ENCODE assay signal across 9 cellular contexts in the genomic region with DNA sequence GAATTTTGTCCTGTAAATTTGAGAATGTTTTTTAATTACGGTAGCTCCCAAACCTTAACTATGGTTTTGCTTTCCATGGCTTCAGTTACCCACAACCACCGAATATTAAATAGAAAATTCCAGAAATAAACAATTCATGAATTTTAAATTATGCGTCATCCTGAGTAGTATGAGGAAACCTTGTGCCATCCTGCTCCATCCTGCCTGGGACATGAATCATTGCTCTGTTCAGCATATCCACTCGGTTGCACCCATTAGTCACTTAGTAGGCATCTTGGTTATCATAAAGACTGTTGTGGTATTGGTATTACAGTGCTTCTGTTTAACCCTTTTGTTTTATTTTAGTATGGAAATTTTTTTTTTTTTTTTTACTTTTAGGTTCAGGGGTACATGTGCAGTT. TPM values are rescaled to one million over a fixed set of nuclear protein-coding genes. Genes with fewer than 3 reads are reported as not detected.
A peak's percentile ranks its signal among the peaks of the same experiment; 100 is the strongest.
DNase-seq lines count a peak whose midpoint lies in the region; ATAC-seq and TF ChIP-seq lines count a peak whose summit lies in the region.
"Had no signal": no experiment of that assay in that cellular context is flagged by ENCODE, and none has a peak within 500 bp of the region (broad histone marks: within the 10 kb centered on the region; RNA-seq: fewer than 3 reads in every experiment).

No MANE protein-coding gene starts in this region.

- H3K36me3 ChIP-seq in PC-9 (ENCODE audit: low read depth): peaks cover 3% of the 10 kb centered on the region; the same call in 1 of the 2 replicates

- H4K20me1 ChIP-seq in PC-9 (ENCODE audit: insufficient read depth): no peaks in the 10 kb centered on the region

- CTCF ChIA-PET in PC-9 (lab: Charles Lee): no interaction called here

- H3K9me3 ChIP-seq in PC-9 (ENCODE audit: insufficient read depth, low read depth): 0 out of 2 replicates have a peak, but pooled peaks cover 11% of the 10 kb centered on the region

- H3K4me2 ChIP-seq in PC-9: peak overlapping the region; percentile 8; the same call in 1 of the 2 replicates

- peaks cover 13% of the 10 kb centered on the region for H3K79me2 ChIP-seq in PC-9 (ENCODE audit: low read depth)

- intact Hi-C loops in PC-9 (cut with micrococcal nuclease; ENCODE audit: unreplicated experiment): no loop called here

- ATAC-seq in GM18861 (IDR thresholded peaks at IDR 0.05; ENCODE audit: unreplicated experiment): no peak
- ATAC-seq: K562 had no signal

- BruUV-seq in PC-9 (replicated peaks; lab: Mats Ljungman, UMichigan): no TSS peak

- H3K27me3 ChIP-seq in PC-9 (ENCODE audit: insufficient read depth, low read depth): no peaks in the 10 kb centered on the region

- H3K4me3 ChIP-seq in PC-9 (no peak overlapping the region), epithelial cell of esophagus (ENCODE audit: low read length) (no peak overlapping the region)
- H3K4me3 ChIP-seq: K562 had no signal

- no peaks in the 10 kb centered on the region for H3K9me2 ChIP-seq in PC-9 (ENCODE audit: insufficient read depth)

- peaks cover 24% of the 10 kb centered on the region for H3F3A ChIP-seq in PC-9 (ENCODE audit: insufficient read depth, low read depth)

- peaks cover 19% of the 10 kb centered on the region for H3K4me1 ChIP-seq in PC-9 (replicated peaks; ENCODE audit: insufficient read depth)

- POLR2A ChIA-PET in PC-9 (lab: Charles Lee; ENCODE audit: unreplicated experiment): no interaction called here

- TF ChIP-seq CTCF in PC-9 (conservative IDR thresholded peaks at IDR 0.05) (no peak), epithelial cell of esophagus (IDR thresholded peaks at IDR 0.05; ENCODE audit: insufficient read depth, low read depth, low read length, missing control alignments) (no peak)

- peak; percentile 97 for DNase-seq in EL
- DNase-seq in PC-9: peak; percentile 45 to 92
- peak; percentile 97 for DNase-seq in epithelial cell of esophagus (ENCODE audit: low read depth)
- DNase-seq in renal cortical epithelial cell (ENCODE audit: low read depth): peak; percentile 97
- no peak for DNase-seq in DMS53 treated with DMSO at 0.1 percent for 48 hours (lab: John Stamatoyannopoulos, UW; ENCODE audit: unreplicated experiment)
- no peak for DNase-seq in retina
- DNase-seq: stimulated activated CD4-positive, alpha-beta T cell treated with anti-CD3 and anti-CD28 coated beads, Interleukin-1b, Interleukin-23, amount 100 ng/mL, for 48 hours had no signal

- no peak overlapping the region for H2AFZ ChIP-seq in PC-9

- peak overlapping the region; percentile 84 for H3K27ac ChIP-seq in PC-9

RNA-seq across cellular contexts. Expression of a gene that starts 39.7 kb away (rescaled TPM):
- total RNA-seq in PC-9 (2021) (0.15 TPM in 1 of 2 replicates, not detected in the other), renal cortical epithelial cell (12.3 and 22.6 TPM in 2 replicates)
- total RNA-seq: K562 had no signal

RNA-seq across cellular contexts. Expression of a gene that starts 53.7 kb away (rescaled TPM):
- total RNA-seq in PC-9 (2021) (not detected in 2 replicates), renal cortical epithelial cell (not detected in 2 replicates)
- total RNA-seq: K562 had no signal

Comparison
In these comparisons a context has a peak if more than half of its experiments do, and no peak if none do; other contexts are left out.
1. DNase-seq: peak in EL (single experiment), PC-9 (2 of 2), epithelial cell of esophagus (single experiment) and renal cortical epithelial cell (single experiment); none in DMS53 treated with DMSO at 0.1 percent for 48 hours (single experiment) and retina (single experiment).
2. RNA of a gene that starts 39.7 kb away (total RNA-seq): 12.3 to 22.6 TPM in renal cortical epithelial cell; 0.15 TPM in PC-9; every median in the first group is over 10 times any median in the second.